Comparison of ENCODE assay signal across 8 cellular contexts in the genomic region with DNA sequence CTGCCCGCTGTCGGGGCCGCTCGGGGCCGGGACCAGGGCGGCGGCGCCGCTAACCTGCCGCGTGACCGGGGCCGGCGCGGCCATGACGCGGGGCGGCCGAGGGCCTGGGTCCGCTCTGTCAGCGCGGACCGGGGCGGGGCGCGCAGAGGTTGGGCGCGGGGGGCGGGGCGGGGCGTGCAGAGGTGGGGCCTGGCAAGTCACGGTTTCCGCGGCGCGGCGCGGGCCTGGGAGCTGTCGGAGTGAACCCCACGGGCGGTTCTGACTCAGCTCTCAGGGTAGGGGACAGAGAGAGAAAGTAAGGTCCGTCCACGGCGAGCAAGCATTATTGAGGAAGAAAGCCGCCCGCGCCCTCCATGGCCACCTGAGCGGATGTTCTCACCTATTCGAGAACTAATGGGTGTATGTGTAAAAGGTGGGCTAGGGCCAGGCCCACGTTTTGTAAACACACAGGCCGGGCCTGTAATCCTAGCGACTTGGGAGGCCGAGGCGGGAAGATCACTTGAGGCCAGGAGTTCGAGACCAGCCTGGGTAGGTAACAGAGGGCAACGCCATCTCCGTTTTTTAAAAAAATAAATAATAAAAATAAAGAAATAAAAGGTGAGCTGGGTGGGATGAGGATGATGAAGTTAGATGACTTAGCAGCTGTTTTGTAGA. TPM values are rescaled to one million over a fixed set of nuclear protein-coding genes. Genes with fewer than 3 reads are reported as not detected.
DNase-seq lines count a peak whose midpoint lies in the region; ATAC-seq and TF ChIP-seq lines count a peak whose summit lies in the region.

A gene with protein sequence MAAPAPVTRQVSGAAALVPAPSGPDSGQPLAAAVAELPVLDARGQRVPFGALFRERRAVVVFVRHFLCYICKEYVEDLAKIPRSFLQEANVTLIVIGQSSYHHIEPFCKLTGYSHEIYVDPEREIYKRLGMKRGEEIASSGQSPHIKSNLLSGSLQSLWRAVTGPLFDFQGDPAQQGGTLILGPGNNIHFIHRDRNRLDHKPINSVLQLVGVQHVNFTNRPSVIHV (minus strand): TSS at position 120 of the 654 bp plus-strand sequence. CDS start 36 bp downstream, at position 84.

- H3K79me2 ChIP-seq in PC-3 (ENCODE audit: low read length): 0 out of 2 replicates have a peak, but pooled peaks cover 6% of the 10 kb centered on the region

- no peaks in the 10 kb centered on the region for H3K9me2 ChIP-seq in PC-3 (replicated peaks; ENCODE audit: low read length)

- H3K4me1 Mint-ChIP-seq in activated T-helper 1 cell treated with anti-CD3 and anti-CD28 coated beads, Interleukin-12 subunit alpha, Interleukin-12 subunit beta, Interleukin-2, Interleukin-4 antibody, amounts not matched to agents 30 ng/mL and 10 ng/mL and 1 ng/mL, durations not matched to agents 14 hours and 24 hours and 36 hours (ENCODE audit: low read depth): peaks cover 11% of the 10 kb centered on the region
- peaks cover 12 to 29% (median 24%) of the 10 kb centered on the region in 4 donors for H3K4me1 Mint-ChIP-seq in naive thymus-derived CD8-positive, alpha-beta T cell
- peaks cover 34% of the 10 kb centered on the region for H3K4me1 Mint-ChIP-seq in stimulated activated memory B cell treated with anti-CD40 and anti-IgM and Interleukin-4, amounts not matched to agents 10 μg/mL and 1 μg/mL and 100 μg/mL, for 72 hours

- no TSS peak for BruUV-seq in PC-3 (replicated peaks; lab: Mats Ljungman, UMichigan)

- H4K20me1 ChIP-seq in PC-3 (ENCODE audit: low read length): no peaks in the 10 kb centered on the region

- H3K4me3 Mint-ChIP-seq in activated T-helper 1 cell treated with anti-CD3 and anti-CD28 coated beads, Interleukin-12 subunit alpha, Interleukin-12 subunit beta, Interleukin-2, Interleukin-4 antibody, amounts not matched to agents 30 ng/mL and 10 ng/mL and 1 ng/mL, durations not matched to agents 14 hours and 24 hours and 36 hours: peak within 1 kb of the TSS; percentile 88
- peak within 1 kb of the TSS; percentile 90 to 96 (median 94) for H3K4me3 Mint-ChIP-seq in naive thymus-derived CD8-positive, alpha-beta T cell
- peak within 1 kb of the TSS; percentile 95 for H3K4me3 Mint-ChIP-seq in stimulated activated memory B cell treated with anti-CD40 and anti-IgM and Interleukin-4, amounts not matched to agents 10 μg/mL and 1 μg/mL and 100 μg/mL, for 72 hours

- POLR2A ChIA-PET in PC-3 (lab: Charles Lee; ENCODE audit: unreplicated experiment): interaction anchor here (1.2 kb wide), 1 partner anchor 206 kb away, joined by 8 read pairs; the partner anchor contains the start of gene HABP4
- POLR2A ChIA-PET in naive thymus-derived CD8-positive, alpha-beta T cell (lab: Charles Lee): interaction anchor here (0.5 to 1.6 kb wide), 3 partner anchors 11 to 206 kb away, joined by 3 to 4 read pairs (median 3); partner anchors contain the start of gene HABP4

- ATAC-seq in GM18868 (IDR thresholded peaks at IDR 0.05; ENCODE audit: unreplicated experiment) (peak; percentile 73), HG03139 (IDR thresholded peaks at IDR 0.05; ENCODE audit: unreplicated experiment) (peak; percentile 50), PC-3 (peak; percentile 75)
- peak; percentile 61 to 74 for ATAC-seq in naive thymus-derived CD8-positive, alpha-beta T cell
- peak; percentile 93 for ATAC-seq in stimulated activated memory B cell treated with anti-CD40 and anti-IgM and Interleukin-4, amounts not matched to agents 10 μg/mL and 1 μg/mL and 100 μg/mL, for 72 hours

- peaks cover 10% of the 10 kb centered on the region for H3K27me3 Mint-ChIP-seq in activated T-helper 1 cell treated with anti-CD3 and anti-CD28 coated beads, Interleukin-12 subunit alpha, Interleukin-12 subunit beta, Interleukin-2, Interleukin-4 antibody, amounts not matched to agents 30 ng/mL and 10 ng/mL and 1 ng/mL, durations not matched to agents 14 hours and 24 hours and 36 hours (ENCODE audit: insufficient read depth)
- H3K27me3 Mint-ChIP-seq in naive thymus-derived CD8-positive, alpha-beta T cell: no peaks in the 10 kb centered on the region
- H3K27me3 Mint-ChIP-seq in stimulated activated memory B cell treated with anti-CD40 and anti-IgM and Interleukin-4, amounts not matched to agents 10 μg/mL and 1 μg/mL and 100 μg/mL, for 72 hours: no peaks in the 10 kb centered on the region

- H3K27ac Mint-ChIP-seq in activated T-helper 1 cell treated with anti-CD3 and anti-CD28 coated beads, Interleukin-12 subunit alpha, Interleukin-12 subunit beta, Interleukin-2, Interleukin-4 antibody, amounts not matched to agents 30 ng/mL and 10 ng/mL and 1 ng/mL, durations not matched to agents 14 hours and 24 hours and 36 hours: peak within 1 kb of the TSS; percentile 84
- H3K27ac Mint-ChIP-seq in naive thymus-derived CD8-positive, alpha-beta T cell: peak within 1 kb of the TSS; percentile 81 to 99 (median 98)
- H3K27ac Mint-ChIP-seq in stimulated activated memory B cell treated with anti-CD40 and anti-IgM and Interleukin-4, amounts not matched to agents 10 μg/mL and 1 μg/mL and 100 μg/mL, for 72 hours: peak within 1 kb of the TSS; percentile 92

- DNase-seq in A172 (ENCODE audit: low spot score): peak; percentile 67
- DNase-seq in PC-3: peak; percentile 53
- DNase-seq in activated T-helper 1 cell treated with anti-CD3 and anti-CD28 coated beads, Interleukin-12 subunit alpha, Interleukin-12 subunit beta, Interleukin-2, Interleukin-4 antibody, amounts not matched to agents 30 ng/mL and 10 ng/mL and 1 ng/mL, durations not matched to agents 14 hours and 24 hours and 36 hours (ENCODE audit: low spot score): peak; percentile 69
- peak; percentile 87 for DNase-seq in fibroblast of gingiva (ENCODE audit: low read depth)
- peak; percentile 67 to 87 (median 73) for DNase-seq in naive thymus-derived CD8-positive, alpha-beta T cell

- no peaks in the 10 kb centered on the region for H3F3A ChIP-seq in PC-3 (ENCODE audit: low read length, unreplicated experiment)

- peak within 1 kb of the TSS; percentile 85 for H3K9ac ChIP-seq in PC-3 (ENCODE audit: low read length)

- H3K36me3 ChIP-seq in PC-3 (ENCODE audit: low read depth, low read length): peaks cover 6% of the 10 kb centered on the region; the same call in 1 of the 2 replicates

- TF ChIP-seq CTCF in PC-3 (conservative IDR thresholded peaks at IDR 0.05; ENCODE audit: low read depth, low read length): no peak

- peak within 1 kb of the TSS; percentile 86 for H3K4me2 ChIP-seq in PC-3 (ENCODE audit: low read length)

- no peaks in the 10 kb centered on the region for H3K9me3 ChIP-seq in PC-3 (ENCODE audit: low read length)

- H3K36me3 Mint-ChIP-seq in activated T-helper 1 cell treated with anti-CD3 and anti-CD28 coated beads, Interleukin-12 subunit alpha, Interleukin-12 subunit beta, Interleukin-2, Interleukin-4 antibody, amounts not matched to agents 30 ng/mL and 10 ng/mL and 1 ng/mL, durations not matched to agents 14 hours and 24 hours and 36 hours (ENCODE audit: low read depth): peaks cover 2% of the 10 kb centered on the region
- peaks cover 0 to 8% (median 6%) of the 10 kb centered on the region in 3 donors for H3K36me3 Mint-ChIP-seq in naive thymus-derived CD8-positive, alpha-beta T cell
- H3K36me3 Mint-ChIP-seq in stimulated activated memory B cell treated with anti-CD40 and anti-IgM and Interleukin-4, amounts not matched to agents 10 μg/mL and 1 μg/mL and 100 μg/mL, for 72 hours: no peaks in the 10 kb centered on the region

- intact Hi-C loops in PC-3 (cut with micrococcal nuclease): no loop called here
- intact Hi-C loops in activated T-helper 1 cell treated with anti-CD3 and anti-CD28 coated beads, Interleukin-12 subunit alpha, Interleukin-12 subunit beta, Interleukin-2, Interleukin-4 antibody, amounts not matched to agents 30 ng/mL and 10 ng/mL and 1 ng/mL, durations not matched to agents 14 hours and 24 hours and 36 hours (cut with micrococcal nuclease): loop anchor here (1.0 to 10.0 kb wide), 7 partner anchors 31 to 1931 kb away; partner anchors contain the start of genes AOPEP, HABP4, PTCH1 and ZNF782

- H3K27ac ChIP-seq in PC-3 (ENCODE audit: low read length): peak within 1 kb of the TSS; percentile 86

- H3K9me3 Mint-ChIP-seq in activated T-helper 1 cell treated with anti-CD3 and anti-CD28 coated beads, Interleukin-12 subunit alpha, Interleukin-12 subunit beta, Interleukin-2, Interleukin-4 antibody, amounts not matched to agents 30 ng/mL and 10 ng/mL and 1 ng/mL, durations not matched to agents 14 hours and 24 hours and 36 hours: no peaks in the 10 kb centered on the region
- H3K9me3 Mint-ChIP-seq in naive thymus-derived CD8-positive, alpha-beta T cell: no peaks in the 10 kb centered on the region
- no peaks in the 10 kb centered on the region for H3K9me3 Mint-ChIP-seq in stimulated activated memory B cell treated with anti-CD40 and anti-IgM and Interleukin-4, amounts not matched to agents 10 μg/mL and 1 μg/mL and 100 μg/mL, for 72 hours

- no peaks in the 10 kb centered on the region for H3K27me3 ChIP-seq in PC-3 (ENCODE audit: low read length)

- H3K4me1 ChIP-seq in PC-3 (ENCODE audit: insufficient read depth, low read length): peaks cover 17% of the 10 kb centered on the region; the same call in 1 of the 2 replicates

- CTCF ChIA-PET in PC-3 (lab: Charles Lee): interaction anchor here (0.6 kb wide), 2 partner anchors 533 to 1973 kb away, joined by 3 to 4 read pairs; no protein-coding TSS in a partner anchor

- peak within 1 kb of the TSS; percentile 85 for H3K4me3 ChIP-seq in PC-3 (ENCODE audit: low read length)

- H2AFZ ChIP-seq in PC-3 (ENCODE audit: low read length): peak within 1 kb of the TSS; percentile 86

RNA-seq across cellular contexts. Expression of the gene that starts here (rescaled TPM):
- 37.4 and 38.4 TPM in 2 replicates for total RNA-seq in A172 (2014; rRNA removed; shearing (Covaris generic))
- total RNA-seq in PC-3 (2014; rRNA removed): 9.7 and 15.2 TPM in 2 replicates
- 8.1 and 8.8 TPM in 2 replicates for total RNA-seq in activated T-helper 1 cell treated with anti-CD3 and anti-CD28 coated beads, Interleukin-12 subunit alpha, Interleukin-12 subunit beta, Interleukin-2, Interleukin-4 antibody, amounts not matched to agents 30 ng/mL and 10 ng/mL and 1 ng/mL, durations not matched to agents 14 hours and 24 hours and 36 hours
- 1 to 10 TPM; 7.0 to 7.9 TPM for total RNA-seq in naive thymus-derived CD8-positive, alpha-beta T cell
- 1 to 10 TPM; 3.5 to 8.1 (median 4.4) TPM for polyA plus RNA-seq in naive thymus-derived CD8-positive, alpha-beta T cell

Comparison
In these comparisons a context has a peak if more than half of its experiments do, and no peak if none do; other contexts are left out.
1. Peak in every context shown above with its lines: DNase-seq, ATAC-seq, H3K4me3 ChIP-seq and H3K27ac ChIP-seq.